Comparison of ENCODE assay signal across 27 cellular contexts in the genomic region with DNA sequence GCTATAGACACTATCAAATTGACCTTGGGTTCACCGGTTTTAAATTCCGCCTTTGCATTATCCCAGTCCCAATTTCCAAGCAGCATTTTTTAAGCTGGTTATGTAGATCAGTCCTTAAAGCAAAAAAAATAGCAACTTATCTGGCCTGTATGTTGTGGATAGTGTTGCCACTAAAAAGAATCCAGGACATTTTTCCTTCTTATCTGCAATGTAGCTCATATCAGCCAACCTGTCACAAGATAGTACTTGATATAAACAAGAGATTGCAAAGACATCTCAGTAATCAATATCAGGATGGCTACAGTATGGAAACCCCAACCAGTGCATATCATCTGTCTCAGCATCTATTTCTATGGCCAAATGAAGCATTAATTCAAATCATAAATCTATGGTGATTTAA.
"Had no signal": no experiment of that assay in that cellular context is flagged by ENCODE, and none has a peak within 500 bp of the region (broad histone marks: within the 10 kb centered on the region; RNA-seq: fewer than 3 reads in every experiment).

No MANE protein-coding gene starts in this region.

- H3K27ac ChIP-seq: adrenal gland, brain microvascular endothelial cell, esophagus muscularis mucosa, foreskin keratinocyte, neural progenitor cell, parathyroid adenoma, tibial nerve had no signal

- H3K27me3 Mint-ChIP-seq: activated naive CD8-positive, alpha-beta T cell treated with anti-CD3 and anti-CD28 coated beads for 36 hours; naive thymus-derived CD4-positive, alpha-beta T cell had no signal

- H3K27ac Mint-ChIP-seq: activated naive CD8-positive, alpha-beta T cell treated with anti-CD3 and anti-CD28 coated beads for 36 hours; naive thymus-derived CD4-positive, alpha-beta T cell; neural progenitor cell; T-helper 1 cell treated with Interleukin-12 subunit alpha and Interleukin-12 subunit beta and Interleukin-4 antibody, amounts not matched to agents 30 μg/mL and 1 μg/mL, for 36 hours had no signal

- H3K9me3 ChIP-seq: adrenal gland, esophagus muscularis mucosa, heart right ventricle, left lung, tibial nerve had no signal

- H3K36me3 Mint-ChIP-seq: activated naive CD8-positive, alpha-beta T cell treated with anti-CD3 and anti-CD28 coated beads for 36 hours; naive thymus-derived CD4-positive, alpha-beta T cell had no signal

- DNase-seq: activated CD4-positive, alpha-beta T cell treated with anti-CD3 and anti-CD28 coated beads for 4 hours; activated CD4-positive, alpha-beta T cell treated with anti-CD3 and anti-CD28 coated beads, Interleukin-2, amount 50 U/mL, for 4 hours; activated CD8-positive, alpha-beta memory T cell treated with anti-CD3 and anti-CD28 coated beads for 24 hours; activated effector memory CD4-positive, alpha-beta T cell treated with Interleukin-2 at 50 U/mL for 16 hours; activated naive CD4-positive, alpha-beta T cell treated with Interleukin-2 at 50 U/mL for 16 hours; activated naive CD8-positive, alpha-beta T cell treated with anti-CD3 and anti-CD28 coated beads for 36 hours; adrenal gland; aorta; brain microvascular endothelial cell; caudate nucleus; foreskin keratinocyte; heart right ventricle; kidney glomerular epithelial cell; left lung; midbrain; naive thymus-derived CD4-positive, alpha-beta T cell; occipital lobe; right cardiac atrium; stimulated activated CD4-positive, alpha-beta T cell treated with anti-CD3 and anti-CD28 coated beads, Interleukin-2, amount 100 ng/mL, for 48 hours; stimulated activated naive CD4-positive, alpha-beta T cell treated with Interleukin-2 at 50 U/mL for 16 hours; SW 1271; T-helper 9 cell had no signal

- H3K4me1 Mint-ChIP-seq: activated naive CD8-positive, alpha-beta T cell treated with anti-CD3 and anti-CD28 coated beads for 36 hours; naive thymus-derived CD4-positive, alpha-beta T cell had no signal

- H3K27me3 ChIP-seq: adrenal gland, brain microvascular endothelial cell, esophagus muscularis mucosa, foreskin keratinocyte, heart right ventricle, left lung, neural progenitor cell, tibial nerve had no signal

- H3K4me3 Mint-ChIP-seq: activated naive CD8-positive, alpha-beta T cell treated with anti-CD3 and anti-CD28 coated beads for 36 hours; naive thymus-derived CD4-positive, alpha-beta T cell; neural progenitor cell; T-helper 1 cell treated with Interleukin-12 subunit alpha and Interleukin-12 subunit beta and Interleukin-4 antibody, amounts not matched to agents 30 μg/mL and 1 μg/mL, for 36 hours had no signal

- H3K4me3 ChIP-seq: adrenal gland, esophagus muscularis mucosa, heart right ventricle, left lung, neural progenitor cell, tibial nerve had no signal

- H3K36me3 ChIP-seq: adrenal gland, brain microvascular endothelial cell, esophagus muscularis mucosa, heart right ventricle, left lung, tibial nerve had no signal

- H3K9me3 Mint-ChIP-seq: activated naive CD8-positive, alpha-beta T cell treated with anti-CD3 and anti-CD28 coated beads for 36 hours; neural progenitor cell; T-helper 1 cell treated with Interleukin-12 subunit alpha and Interleukin-12 subunit beta and Interleukin-4 antibody, amounts not matched to agents 30 μg/mL and 1 μg/mL, for 36 hours had no signal

- H3K4me1 ChIP-seq: esophagus muscularis mucosa, foreskin keratinocyte, parathyroid adenoma had no signal
